18 cellular contexts compared by ENCODE assay signal in the genomic region with DNA sequence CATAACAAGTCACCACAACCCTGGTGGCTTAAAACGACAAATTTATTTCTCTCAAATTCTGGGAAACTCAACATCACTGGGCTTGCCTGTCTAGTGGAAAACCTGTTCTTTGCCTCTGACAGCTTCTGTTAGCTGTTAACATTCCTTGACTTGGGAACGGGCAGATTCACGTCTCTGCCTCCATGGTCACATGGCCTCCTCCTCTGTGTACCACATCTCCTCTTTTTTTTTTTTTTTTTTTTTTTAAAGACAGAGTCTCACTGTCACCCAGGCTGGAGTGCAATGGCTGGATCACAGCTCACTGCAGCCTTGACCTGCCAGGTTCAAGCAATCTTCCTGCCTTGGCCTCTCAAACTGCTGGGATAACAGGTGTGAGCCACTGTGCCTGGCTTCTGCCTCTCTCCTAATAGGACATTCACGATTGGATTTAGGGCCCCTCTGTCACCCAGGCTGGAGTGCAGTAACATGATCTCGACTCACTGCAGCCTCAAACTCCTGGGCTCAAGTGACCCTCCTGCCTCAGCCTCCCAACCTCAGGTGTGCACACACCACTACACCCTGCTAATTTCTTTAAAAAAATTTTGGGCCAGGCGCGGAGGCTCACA.
"Had no signal": no experiment of that assay in that cellular context is flagged by ENCODE, and none has a peak within 500 bp of the region (broad histone marks: within the 10 kb centered on the region; RNA-seq: fewer than 3 reads in every experiment).

No MANE protein-coding gene starts in this region.

- H3K9ac ChIP-seq: parathyroid adenoma had no signal

- H3K79me2 ChIP-seq: parathyroid adenoma had no signal

- H3K9me3 ChIP-seq: heart left ventricle, sigmoid colon had no signal

- H3K4me3 Mint-ChIP-seq: activated naive CD4-positive, alpha-beta T cell treated with anti-CD3 and anti-CD28 coated beads for 36 hours; activated T-cell treated with anti-CD3 and anti-CD28 coated beads, Interleukin-2, amount 50 U/mL, for 4 hours; memory B cell; naive B cell had no signal

- H3K4me1 Mint-ChIP-seq: memory B cell had no signal

- H3K27me3 Mint-ChIP-seq: memory B cell, naive B cell had no signal

- H3K27ac Mint-ChIP-seq: activated naive CD4-positive, alpha-beta T cell treated with anti-CD3 and anti-CD28 coated beads for 36 hours; memory B cell had no signal

- DNase-seq: activated effector memory CD4-positive, alpha-beta T cell treated with Interleukin-2 at 50 U/mL for 16 hours; activated naive CD4-positive, alpha-beta T cell treated with anti-CD3 and anti-CD28 coated beads for 36 hours; activated T-cell treated with anti-CD3 and anti-CD28 coated beads, Interleukin-2, amount 50 U/mL, for 4 hours; cortex of kidney; heart left ventricle; left colon; naive B cell; nucleus accumbens; sigmoid colon; stimulated activated CD4-positive, alpha-beta T cell treated with anti-CD3 and anti-CD28 coated beads, Interleukin-2, amount 100 ng/mL, for 48 hours; stimulated activated naive CD4-positive, alpha-beta T cell treated with Interleukin-2 at 50 U/mL for 16 hours; T-helper 1 cell had no signal

- FAIRE-seq: endometrium, keratinocyte, TTC549 had no signal

- H3K27ac ChIP-seq: heart left ventricle, parathyroid adenoma, sigmoid colon had no signal

- ATAC-seq: activated T-cell treated with anti-CD3 and anti-CD28 coated beads, Interleukin-2, amount 50 U/mL, for 4 hours; heart left ventricle; left colon had no signal

- H3K4me2 ChIP-seq: smooth muscle cell had no signal

- H3K4me1 ChIP-seq: parathyroid adenoma, sigmoid colon had no signal

- H2AFZ ChIP-seq: parathyroid adenoma had no signal

- H3K4me3 ChIP-seq: heart left ventricle, sigmoid colon, smooth muscle cell had no signal

- H3K27me3 ChIP-seq: heart left ventricle, sigmoid colon had no signal

- H3K9me3 Mint-ChIP-seq: activated naive CD4-positive, alpha-beta T cell treated with anti-CD3 and anti-CD28 coated beads for 36 hours; activated T-cell treated with anti-CD3 and anti-CD28 coated beads, Interleukin-2, amount 50 U/mL, for 4 hours; memory B cell; naive B cell had no signal
